In the genomic region with DNA sequence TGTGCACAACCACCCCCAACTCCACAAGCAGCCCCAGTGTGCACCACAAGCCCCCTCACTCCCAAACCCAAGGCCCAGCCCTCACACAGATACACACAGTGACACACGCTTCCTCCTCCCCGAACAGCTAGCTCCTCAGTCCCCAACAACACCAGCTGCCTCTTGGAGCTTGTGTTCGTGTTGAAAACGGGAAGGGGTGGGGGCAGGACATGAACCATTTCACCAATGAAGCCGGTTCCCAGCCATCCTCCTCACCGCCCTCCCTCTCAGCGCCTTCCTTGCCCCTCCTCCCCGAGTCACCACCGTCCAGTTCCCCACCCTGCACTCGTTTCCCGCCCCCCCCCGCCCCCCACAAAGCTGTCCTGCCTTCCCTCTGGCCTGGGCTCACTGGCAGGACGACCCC, we compare ENCODE assay signal across 8 cellular contexts. TPM values are rescaled to one million over a fixed set of nuclear protein-coding genes. Genes with fewer than 3 reads are reported as not detected.
A peak's percentile ranks its signal among the peaks of the same experiment; 100 is the strongest.
DNase-seq lines count a peak whose midpoint lies in the region; ATAC-seq and TF ChIP-seq lines count a peak whose summit lies in the region.

No MANE protein-coding gene starts in this region.

- H3K4me1 Mint-ChIP-seq in activated naive CD8-positive, alpha-beta T cell treated with anti-CD3 and anti-CD28 coated beads, Interleukin-2, amount 10 ng/mL, durations not matched to agents 7 days and 5 days: peaks cover 13% of the 10 kb centered on the region

- H3K36me3 Mint-ChIP-seq in activated naive CD8-positive, alpha-beta T cell treated with anti-CD3 and anti-CD28 coated beads, Interleukin-2, amount 10 ng/mL, durations not matched to agents 7 days and 5 days: no peaks in the 10 kb centered on the region

- intact Hi-C loops in heart left ventricle (cut with DNase I) (loop anchor here in 3 of 10 donors (5.0 to 10.0 kb wide), 4 partner anchors 46 to 206 kb away; a partner anchor contains a TSS), ovary (cut with DNase I) (loop anchor here in 2 of 4 donors (5.0 kb wide), 2 partner anchors 39 to 84 kb away; no protein-coding TSS in a partner anchor)

- no peaks in the 10 kb centered on the region for H3K9me3 Mint-ChIP-seq in activated naive CD8-positive, alpha-beta T cell treated with anti-CD3 and anti-CD28 coated beads, Interleukin-2, amount 10 ng/mL, durations not matched to agents 7 days and 5 days

- ATAC-seq in activated naive CD8-positive, alpha-beta T cell treated with anti-CD3 and anti-CD28 coated beads, Interleukin-2, amount 10 ng/mL, durations not matched to agents 7 days and 5 days (ENCODE audit: low read depth): peak; percentile 27
- ATAC-seq in heart left ventricle (peak; percentile 49 to 80 (median 76)), HG02763 (IDR thresholded peaks at IDR 0.05; ENCODE audit: unreplicated experiment) (no peak), HG03175 (IDR thresholded peaks at IDR 0.05; ENCODE audit: unreplicated experiment) (no peak)

- H3K9me3 ChIP-seq in heart left ventricle: no peaks in the 10 kb centered on the region
- H3K9me3 ChIP-seq in ovary: no peaks in the 10 kb centered on the region

- H3K27me3 Mint-ChIP-seq in activated naive CD8-positive, alpha-beta T cell treated with anti-CD3 and anti-CD28 coated beads, Interleukin-2, amount 10 ng/mL, durations not matched to agents 7 days and 5 days: peaks cover 49% of the 10 kb centered on the region

- WGBS in heart left ventricle, 4 donors: 2 to 6% (median 4%) methylated on average over 9 to 13 of the region's 13 CpGs
- WGBS in ovary, 3 donors: 1 to 4% (median 1%) methylated on average over 12 to 13 of the region's 13 CpGs

- H3K4me1 ChIP-seq in heart left ventricle (peaks cover 0 to 31% (median 18%) of the 10 kb centered on the region in 12 donors), ovary (ENCODE audit: insufficient read depth) (peaks cover 10% of the 10 kb centered on the region)

- no peak for TF ChIP-seq CTCF in heart left ventricle (IDR thresholded peaks at IDR 0.05)
- no peak for TF ChIP-seq CTCF in ovary (IDR thresholded peaks at IDR 0.05)

- peak overlapping the region in 11 of 12 donors; percentile 28 to 73 (median 64) for H3K27ac ChIP-seq in heart left ventricle
- H3K27ac ChIP-seq in ovary: no peak overlapping the region

- POLR2A ChIA-PET in activated naive CD8-positive, alpha-beta T cell treated with anti-CD3 and anti-CD28 coated beads, Interleukin-2, amount 10 ng/mL, durations not matched to agents 7 days and 5 days (lab: Charles Lee): interaction anchor here (0.7 to 1.0 kb wide), 4 partner anchors 35 to 132 kb away, joined by 3 to 5 read pairs (median 4); a partner anchor contains a TSS

- TF ChIP-seq EP300 in ovary (IDR thresholded peaks at IDR 0.05): no peak

- H3K36me3 ChIP-seq in heart left ventricle: peaks cover 0 to 8% (median 0%) of the 10 kb centered on the region in 9 donors
- no peaks in the 10 kb centered on the region for H3K36me3 ChIP-seq in ovary

- H3K27ac Mint-ChIP-seq in activated naive CD8-positive, alpha-beta T cell treated with anti-CD3 and anti-CD28 coated beads, Interleukin-2, amount 10 ng/mL, durations not matched to agents 7 days and 5 days: peak overlapping the region; percentile 27

- TF ChIP-seq POLR2A in heart left ventricle (IDR thresholded peaks at IDR 0.05) (peak in 1 of 2 donors; percentile 43), ovary (IDR thresholded peaks at IDR 0.05) (no peak)

- H3K4me3 ChIP-seq in heart left ventricle (peak overlapping the region; percentile 34 to 67 (median 58)), ovary (peak overlapping the region; percentile 19)

- H3K27me3 ChIP-seq in heart left ventricle (peaks cover 0 to 12% (median 0%) of the 10 kb centered on the region in 9 donors), ovary (no peaks in the 10 kb centered on the region)

- peak; percentile 66 for DNase-seq in activated CD8-positive, alpha-beta memory T cell treated with anti-CD3 and anti-CD28 coated beads for 24 hours
- no peak for DNase-seq in activated CD8-positive, alpha-beta memory T cell treated with anti-CD3 and anti-CD28 coated beads, Interleukin-2, amount 50 U/mL, for 4 hours
- DNase-seq in NCI-H2196 treated with DMSO at 0.1 percent for 48 hours (lab: John Stamatoyannopoulos, UW; ENCODE audit: unreplicated experiment): peak; percentile 53
- DNase-seq in activated naive CD8-positive, alpha-beta T cell treated with anti-CD3 and anti-CD28 coated beads, Interleukin-2, amount 10 ng/mL, durations not matched to agents 7 days and 5 days: peak; percentile 37
- DNase-seq in heart left ventricle: peak; percentile 84 to 90 (median 84)
- DNase-seq in ovary: peak in 3 of 5 donors; percentile 64 to 71 (median 66)

- peak overlapping the region; percentile 64 for H3K4me3 Mint-ChIP-seq in activated naive CD8-positive, alpha-beta T cell treated with anti-CD3 and anti-CD28 coated beads, Interleukin-2, amount 10 ng/mL, durations not matched to agents 7 days and 5 days

RNA-seq across cellular contexts. Expression of a gene that starts 0.3 kb away (rescaled TPM):
- total RNA-seq in activated naive CD8-positive, alpha-beta T cell treated with anti-CD3 and anti-CD28 coated beads, Interleukin-2, amount 10 ng/mL, durations not matched to agents 7 days and 5 days: under 1 TPM; 0.30 to 0.51 TPM
- 1 to 10 TPM; 1.8 to 5.2 (median 2.9) TPM for total RNA-seq in heart left ventricle
- polyA plus RNA-seq in heart left ventricle: 1 to 10 TPM; 4.4 to 7.7 TPM
- total RNA-seq in ovary: 10 to 100 TPM in 2 of 7 donors, 1 to 10 TPM in 4, under 1 TPM in 1; 0.60 to 12.0 (median 7.6) TPM
- polyA plus RNA-seq in ovary: 1 to 10 TPM; 1.2 to 9.0 TPM

RNA-seq across cellular contexts. Expression of a gene that starts 6.9 kb away (rescaled TPM):
- total RNA-seq in activated naive CD8-positive, alpha-beta T cell treated with anti-CD3 and anti-CD28 coated beads, Interleukin-2, amount 10 ng/mL, durations not matched to agents 7 days and 5 days: 1 to 10 TPM; 6.3 to 7.0 TPM
- total RNA-seq in heart left ventricle (10 to 100 TPM in 7 of 9 donors, 1 to 10 TPM in 2; 4.2 to 26.7 (median 16.6) TPM), ovary (10 to 100 TPM; 24.0 to 92.3 (median 70.2) TPM)
- polyA plus RNA-seq in heart left ventricle (10 to 100 TPM; 11.5 to 29.9 TPM), ovary (10 to 100 TPM in 1 of 2 donors, 1 to 10 TPM in 1; 4.7 to 48.8 TPM)

RNA-seq across cellular contexts. Expression of a gene that starts 19.5 kb away (rescaled TPM):
- 1 to 10 TPM; 2.6 to 3.1 TPM for total RNA-seq in activated naive CD8-positive, alpha-beta T cell treated with anti-CD3 and anti-CD28 coated beads, Interleukin-2, amount 10 ng/mL, durations not matched to agents 7 days and 5 days
- 10 to 100 TPM in 2 of 9 donors, 1 to 10 TPM in 6, under 1 TPM in 1; 0.64 to 12.4 (median 6.2) TPM for total RNA-seq in heart left ventricle
- polyA plus RNA-seq in heart left ventricle: 1 to 10 TPM; 1.9 to 6.2 TPM
- total RNA-seq in ovary: 10 to 100 TPM in 5 of 7 donors, 1 to 10 TPM in 1, under 1 TPM in 1; 0.34 to 15.0 (median 11.0) TPM
- polyA plus RNA-seq in ovary: 1 to 10 TPM; 1.8 to 7.8 TPM

RNA-seq across cellular contexts. Expression of a gene that starts 29.8 kb away (rescaled TPM):
- total RNA-seq in activated naive CD8-positive, alpha-beta T cell treated with anti-CD3 and anti-CD28 coated beads, Interleukin-2, amount 10 ng/mL, durations not matched to agents 7 days and 5 days: 10 to 100 TPM; 76.7 to 85.2 TPM
- total RNA-seq in heart left ventricle (1 to 10 TPM in 1 of 9 donors, under 1 TPM in 7, not detected in 1; 0.44 to 8.3 (median 0.96) TPM), ovary (1 to 10 TPM in 2 of 7 donors, under 1 TPM in 5; 0.18 to 1.6 (median 0.74) TPM)
- polyA plus RNA-seq in heart left ventricle (under 1 TPM; 0.42 to 0.65 TPM), ovary (1 to 10 TPM in 1 of 2 donors, under 1 TPM in 1; 0.68 to 1.6 TPM)

RNA-seq across cellular contexts. Expression of a gene that starts 30.7 kb away (rescaled TPM):
- total RNA-seq in activated naive CD8-positive, alpha-beta T cell treated with anti-CD3 and anti-CD28 coated beads, Interleukin-2, amount 10 ng/mL, durations not matched to agents 7 days and 5 days: 10 to 100 TPM; 84.8 to 95.4 TPM
- total RNA-seq in heart left ventricle (10 to 100 TPM; 42.0 to 96.8 (median 61.6) TPM), ovary (10 to 100 TPM; 13.9 to 84.3 (median 63.0) TPM)
- polyA plus RNA-seq in heart left ventricle (10 to 100 TPM; 23.4 to 52.8 TPM), ovary (10 to 100 TPM; 23.7 to 30.1 TPM)

Comparison
In these comparisons a context has a peak if more than half of its experiments do, and no peak if none do; other contexts are left out.
1. ATAC-seq: peak in activated naive CD8-positive, alpha-beta T cell treated with anti-CD3 and anti-CD28 coated beads, Interleukin-2, amount 10 ng/mL, durations not matched to agents 7 days and 5 days (single experiment) and heart left ventricle (4 of 4); none in HG02763 (single experiment) and HG03175 (single experiment).
2. H3K27ac ChIP-seq: peak in heart left ventricle (11 of 12); none in ovary (0 of 2).